23 cellular contexts compared by ENCODE assay signal in the genomic region with DNA sequence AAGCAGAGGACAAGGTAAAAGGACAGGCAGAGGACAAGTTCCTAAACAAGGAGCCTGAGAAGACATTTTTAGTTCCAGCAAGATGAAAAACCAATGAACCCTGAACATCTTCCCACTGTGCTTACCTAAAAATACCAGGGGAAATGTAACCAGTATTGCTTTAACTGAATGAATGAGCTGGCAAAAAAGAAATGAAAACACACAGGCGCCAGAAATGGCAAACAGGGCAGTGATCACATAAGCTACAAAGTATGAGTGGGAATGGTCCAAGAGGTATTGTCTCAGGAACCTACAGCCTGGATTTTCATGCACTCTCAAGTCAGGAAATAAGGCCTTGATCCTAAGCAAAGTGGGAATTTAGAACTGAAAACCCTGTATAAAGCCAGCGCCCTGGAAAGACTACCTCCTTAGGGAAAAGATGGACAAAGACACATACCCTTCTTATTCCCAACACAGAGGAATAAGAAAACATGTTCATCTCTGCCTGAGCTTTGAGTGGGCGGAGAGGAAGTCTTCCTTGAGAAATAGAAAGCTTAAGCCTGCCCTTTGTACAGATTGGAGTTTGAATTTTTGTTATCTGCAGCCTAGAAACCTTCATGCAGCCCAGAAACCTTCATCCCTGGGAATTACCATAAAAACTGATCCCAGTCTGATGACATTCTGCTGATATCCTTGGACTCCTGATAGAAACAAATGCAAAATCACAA. TPM values are rescaled to one million over a fixed set of nuclear protein-coding genes. Genes with fewer than 3 reads are reported as not detected.
DNase-seq lines count a peak whose midpoint lies in the region; ATAC-seq and TF ChIP-seq lines count a peak whose summit lies in the region.
"Had no signal": no experiment of that assay in that cellular context is flagged by ENCODE, and none has a peak within 500 bp of the region (broad histone marks: within the 10 kb centered on the region; RNA-seq: fewer than 3 reads in every experiment).

No MANE protein-coding gene starts in this region.

- no peak overlapping the region for H3K9ac ChIP-seq in fibroblast of lung (ENCODE audit: insufficient read depth, low read length)

- peaks cover 23% of the 10 kb centered on the region for H3K4me1 Mint-ChIP-seq in osteocyte (ENCODE audit: unreplicated experiment)

- H3K36me3 Mint-ChIP-seq in osteocyte (ENCODE audit: unreplicated experiment): no peaks in the 10 kb centered on the region
- H3K36me3 Mint-ChIP-seq: activated naive CD4-positive, alpha-beta T cell treated with anti-CD3 and anti-CD28 coated beads, Interleukin-2, amount 50 U/mL, for 72 hours; CD8-positive, alpha-beta T cell had no signal

- TF ChIP-seq CTCF in fibroblast of lung (conservative IDR thresholded peaks at IDR 0.05 in 1 of 2, IDR thresholded peaks at IDR 0.05 in 1 of 2; ENCODE audit: low read depth in 1 of 2, low read length in 2 of 2) (no peak), osteocyte (IDR thresholded peaks at IDR 0.05) (no peak)

- no peaks in the 10 kb centered on the region for H3K9me3 Mint-ChIP-seq in osteocyte (ENCODE audit: unreplicated experiment)
- H3K9me3 Mint-ChIP-seq: activated CD4-positive, alpha-beta memory T cell treated with anti-CD3 and anti-CD28 coated beads, Interleukin-2, amount 10 ng/mL, durations not matched to agents 7 days and 5 days; activated naive CD4-positive, alpha-beta T cell treated with anti-CD3 and anti-CD28 coated beads, Interleukin-2, amount 50 U/mL, for 72 hours; activated T-cell treated with anti-CD3 and anti-CD28 coated beads, Interleukin-2, amount 50 U/mL, for 4 hours; CD8-positive, alpha-beta T cell; stimulated activated naive CD8-positive, alpha-beta T cell treated with anti-CD3 and anti-CD28 coated beads, Interleukin-15, Interleukin-2, amounts not matched to agents 100 ng/mL and 50 ng/mL, for 24 hours had no signal

- H3K36me3 ChIP-seq in fibroblast of lung (ENCODE audit: control insufficient read depth, insufficient read depth, low read length): no peaks in the 10 kb centered on the region
- H3K36me3 ChIP-seq: vagina had no signal

- no peak overlapping the region for H3K4me3 Mint-ChIP-seq in osteocyte (ENCODE audit: unreplicated experiment)
- H3K4me3 Mint-ChIP-seq: activated CD4-positive, alpha-beta memory T cell treated with anti-CD3 and anti-CD28 coated beads, Interleukin-2, amount 10 ng/mL, durations not matched to agents 7 days and 5 days; activated T-cell treated with anti-CD3 and anti-CD28 coated beads, Interleukin-2, amount 50 U/mL, for 4 hours; CD8-positive, alpha-beta T cell; stimulated activated naive CD8-positive, alpha-beta T cell treated with anti-CD3 and anti-CD28 coated beads, Interleukin-15, Interleukin-2, amounts not matched to agents 100 ng/mL and 50 ng/mL, for 24 hours had no signal

- no peak overlapping the region for H3K27ac ChIP-seq in fibroblast of lung (ENCODE audit: insufficient read depth, low read length)
- H3K27ac ChIP-seq: vagina, VCaP had no signal

- no peak overlapping the region for H3K4me3 ChIP-seq in fibroblast of lung (replicated peaks in 1 of 4; ENCODE audit: control extremely low read depth in 1 of 4, insufficient read depth in 1 of 4, low read depth in 3 of 4, low read length in 4 of 4)
- H3K4me3 ChIP-seq: vagina had no signal

- no peak overlapping the region for H2AFZ ChIP-seq in fibroblast of lung (ENCODE audit: low read length)

- no peaks in the 10 kb centered on the region for H3K79me2 ChIP-seq in fibroblast of lung (ENCODE audit: control insufficient read depth, insufficient read depth, low read length)

- DNase-seq in CD1c-positive myeloid dendritic cell (ENCODE audit: extremely low spot score) (peak; percentile 72), amniotic epithelial cell (ENCODE audit: low read depth) (peak; percentile 39), fibroblast of lung (ENCODE audit: low read depth in 2 of 2) (peak; percentile 9 to 68), osteocyte (ENCODE audit: extremely low spot score, unreplicated experiment) (no peak), germinal center (ENCODE audit: low spot score) (no peak), NCI-H1105 treated with DMSO at 0.1 percent for 48 hours (lab: John Stamatoyannopoulos, UW) (no peak), cortex of kidney (lab: John Stamatoyannopoulos, UW) (no peak)
- DNase-seq: activated CD4-positive, alpha-beta memory T cell treated with anti-CD3 and anti-CD28 coated beads, Interleukin-2, amount 10 ng/mL, durations not matched to agents 7 days and 5 days; activated T-cell treated with anti-CD3 and anti-CD28 coated beads, Interleukin-2, amount 50 U/mL, for 4 hours; effector CD4-positive, alpha-beta T cell; left ventricle myocardium superior; NCI-H1694 treated with DMSO at 0.1 percent for 48 hours; NCI-H446 treated with DMSO at 0.1 percent for 48 hours had no signal

- H4K20me1 ChIP-seq in fibroblast of lung (ENCODE audit: control insufficient read depth, extremely low read depth, insufficient read depth, low read length): no peaks in the 10 kb centered on the region

- H3K27ac Mint-ChIP-seq in osteocyte (ENCODE audit: unreplicated experiment): peak overlapping the region; percentile 77
- H3K27ac Mint-ChIP-seq: activated CD4-positive, alpha-beta memory T cell treated with anti-CD3 and anti-CD28 coated beads, Interleukin-2, amount 10 ng/mL, durations not matched to agents 7 days and 5 days; activated naive CD4-positive, alpha-beta T cell treated with anti-CD3 and anti-CD28 coated beads, Interleukin-2, amount 50 U/mL, for 72 hours; CD8-positive, alpha-beta T cell; stimulated activated naive CD8-positive, alpha-beta T cell treated with anti-CD3 and anti-CD28 coated beads, Interleukin-15, Interleukin-2, amounts not matched to agents 100 ng/mL and 50 ng/mL, for 24 hours had no signal

- peaks cover 14% of the 10 kb centered on the region for H3K4me1 ChIP-seq in fibroblast of lung (ENCODE audit: control insufficient read depth, extremely low read depth, insufficient read depth, low read length)

- H3K4me2 ChIP-seq in fibroblast of lung (ENCODE audit: extremely low read depth, insufficient read depth, low read length): no peak overlapping the region

- peaks cover 20% of the 10 kb centered on the region for H3K27me3 ChIP-seq in fibroblast of lung (ENCODE audit: control insufficient read depth, insufficient read depth, low read length)
- H3K27me3 ChIP-seq: vagina had no signal

- no peak for ATAC-seq in GM21515 (IDR thresholded peaks at IDR 0.05; ENCODE audit: unreplicated experiment)
- ATAC-seq: activated naive CD4-positive, alpha-beta T cell treated with anti-CD3 and anti-CD28 coated beads, Interleukin-2, amount 50 U/mL, for 72 hours; activated T-cell treated with anti-CD3 and anti-CD28 coated beads, Interleukin-2, amount 50 U/mL, for 4 hours; CD8-positive, alpha-beta T cell; left ventricle myocardium superior; Right ventricle myocardium inferior had no signal

- no peaks in the 10 kb centered on the region for H3K27me3 Mint-ChIP-seq in osteocyte (ENCODE audit: unreplicated experiment)

- H3K9me3 ChIP-seq in fibroblast of lung (ENCODE audit: control insufficient read depth, insufficient read depth, low read depth, low read length): no peaks in the 10 kb centered on the region
- H3K9me3 ChIP-seq: vagina had no signal

RNA-seq across cellular contexts. Expression of a gene that starts 2.1 kb away (rescaled TPM):
- not detected in 2 replicates for total RNA-seq in fibroblast of lung
- not detected in 2 replicates for polyA plus RNA-seq in fibroblast of lung
- not detected in 2 replicates for polyA plus RNA-seq in fibroblast of lung (2012)
- not detected in 2 replicates for polyA minus RNA-seq in fibroblast of lung (ENCODE audit: low replicate concordance)
- total RNA-seq in osteocyte: not detected in 2 replicates
- total RNA-seq: activated T-cell treated with anti-CD3 and anti-CD28 coated beads, Interleukin-2, amount 50 U/mL, for 4 hours; CD8-positive, alpha-beta T cell; fibroblast of villous mesenchyme; left ventricle myocardium superior; myocyte; pulmonary artery endothelial cell; vagina had no signal

RNA-seq across cellular contexts. Expression of a gene that starts 15.2 kb away (rescaled TPM):
- total RNA-seq in fibroblast of lung: 1.5 and 2.3 TPM in 2 replicates
- 0.87 and 0.99 TPM in 2 replicates for polyA plus RNA-seq in fibroblast of lung
- polyA plus RNA-seq in fibroblast of lung (2012): 0.99 and 2.2 TPM in 2 replicates
- polyA minus RNA-seq in fibroblast of lung (ENCODE audit: low replicate concordance): 1.1 TPM in 1 of 2 replicates, not detected in the other
- 7.8 and 8.0 TPM in 2 replicates for total RNA-seq in osteocyte
- total RNA-seq: vagina had no signal

RNA-seq across cellular contexts. Expression of a gene that starts 23.1 kb away (rescaled TPM):
- total RNA-seq in fibroblast of lung: 6.9 and 10.1 TPM in 2 replicates
- polyA plus RNA-seq in fibroblast of lung: 14.9 and 18.6 TPM in 2 replicates
- polyA plus RNA-seq in fibroblast of lung (2012): 17.6 and 18.9 TPM in 2 replicates
- 13.7 and 30.3 TPM in 2 replicates for polyA minus RNA-seq in fibroblast of lung (ENCODE audit: low replicate concordance)
- 96.3 and 104 TPM in 2 replicates for total RNA-seq in osteocyte

RNA-seq across cellular contexts. Expression of a gene that starts 29.0 kb away (rescaled TPM):
- 38.8 and 41.9 TPM in 2 replicates for total RNA-seq in fibroblast of lung
- 70.9 and 82.8 TPM in 2 replicates for polyA plus RNA-seq in fibroblast of lung
- polyA plus RNA-seq in fibroblast of lung (2012): 70.3 and 72.2 TPM in 2 replicates
- polyA minus RNA-seq in fibroblast of lung (ENCODE audit: low replicate concordance): 11.3 and 28.6 TPM in 2 replicates
- 41.5 and 42.5 TPM in 2 replicates for total RNA-seq in osteocyte

RNA-seq across cellular contexts. Expression of a gene that starts 31.5 kb away (rescaled TPM):
- total RNA-seq in fibroblast of lung: 57.5 and 73.7 TPM in 2 replicates
- polyA plus RNA-seq in fibroblast of lung: 34.8 and 36.8 TPM in 2 replicates
- 24.8 and 31.4 TPM in 2 replicates for polyA plus RNA-seq in fibroblast of lung (2012)
- 75.7 and 207 TPM in 2 replicates for polyA minus RNA-seq in fibroblast of lung (ENCODE audit: low replicate concordance)
- 33.2 and 37.4 TPM in 2 replicates for total RNA-seq in osteocyte

Comparison
In these comparisons a context has a peak if more than half of its experiments do, and no peak if none do; other contexts are left out.
1. DNase-seq: peak in CD1c-positive myeloid dendritic cell (single experiment), amniotic epithelial cell (single experiment) and fibroblast of lung (2 of 2); none in osteocyte (single experiment), germinal center (single experiment), NCI-H1105 treated with DMSO at 0.1 percent for 48 hours (single experiment) and cortex of kidney (single experiment).